ENCODE assay signal across 17 cellular contexts in genomic region chr15:88586401-88587162, GRCh38. TPM values are rescaled to one million over a fixed set of nuclear protein-coding genes. Genes with fewer than 3 reads are reported as not detected.
DNase-seq lines count a peak whose midpoint lies in the region; ATAC-seq, FAIRE-seq and TF ChIP-seq lines count a peak whose summit lies in the region.
"Had no signal": no experiment of that assay in that cellular context is flagged by ENCODE, and none has a peak within 500 bp of the region (broad histone marks: within the 10 kb centered on the region; RNA-seq: fewer than 3 reads in every experiment).

No MANE protein-coding gene starts in this region.

- POLR2A ChIA-PET in A549 (lab: Yijun Ruan, JAX), result no interaction called here

- no peak for TF ChIP-seq POLR2A in A549 (IDR thresholded peaks at IDR 0.05; ENCODE audit: low read length)

- no peak for TF ChIP-seq EP300 in A549 (IDR thresholded peaks at IDR 0.05)

- H3K27ac ChIP-seq in A549 (no peak overlapping the region), foreskin keratinocyte (no peak overlapping the region), colonic mucosa (no peak overlapping the region)
- H3K27ac ChIP-seq: VCaP had no signal

- DNase-seq in A549 (ENCODE audit: low read depth in 1 of 2, low spot score in 1 of 2) (no peak), HTR-8/SVneo (ENCODE audit: insufficient read length, low spot score) (peak; percentile 28), foreskin keratinocyte (peak; percentile 59 to 87), NOMO-1 treated with DMSO at 0.1 percent for 48 hours (lab: John Stamatoyannopoulos, UW; ENCODE audit: unreplicated experiment) (no peak), colonic mucosa (no peak), D721Med (ENCODE audit: insufficient read length, low spot score) (no peak)
- DNase-seq: activated CD8-positive, alpha-beta T cell treated with anti-CD3 and anti-CD28 coated beads, Interleukin-2, amount 10 ng/mL, durations not matched to agents 7 days and 5 days; activated naive CD8-positive, alpha-beta T cell treated with anti-CD3 and anti-CD28 coated beads, Interleukin-2, amount 10 ng/mL, durations not matched to agents 7 days and 5 days; CD8-positive, alpha-beta T cell; natural killer cell; NCI-H1694; NCI-H524 treated with DMSO at 0.1 percent for 48 hours; stimulated activated naive CD4-positive, alpha-beta T cell treated with Interleukin-2 at 50 U/mL for 16 hours had no signal

- H3K4me3 ChIP-seq in A549 (no peak overlapping the region), colonic mucosa (no peak overlapping the region)

- H3K9ac ChIP-seq in colonic mucosa (ENCODE audit: low read depth in 2 of 2, low read length in 2 of 2), result no peak overlapping the region

- no peak for TF ChIP-seq RAD21 in A549 (conservative IDR thresholded peaks at IDR 0.05 in 1 of 2, IDR thresholded peaks at IDR 0.05 in 1 of 2)

- 9% methylated on average over 4 of the region's 4 CpGs for WGBS in A549 (ENCODE audit: missing lambda C conversion rate)

- H3K27me3 ChIP-seq in foreskin keratinocyte (no peaks in the 10 kb centered on the region), colonic mucosa (no peaks in the 10 kb centered on the region)

- CTCF ChIA-PET in A549 (lab: Yijun Ruan, JAX), result interaction anchor here (1.2 kb wide), 1 partner anchor 22 kb away, joined by 4 read pairs; no protein-coding TSS in a partner anchor

- H3K36me3 ChIP-seq in colonic mucosa, result no peaks in the 10 kb centered on the region

- intact Hi-C loops in colonic mucosa (cut with DNase I), result no loop called here

- no peak overlapping the region for H3K4me2 ChIP-seq in A549

- FAIRE-seq in A549 (lab: Jason Lieb, UNC) (no peak), HTR-8/SVneo (lab: Jason Lieb, UNC) (no peak), D721Med (lab: Jason Lieb, UNC) (no peak)
- FAIRE-seq: H1 had no signal

- peak; percentile 53 to 62 for ATAC-seq in A549
- ATAC-seq in SK-N-SH treated with all-trans-retinoic acid at 6 μM for 48 hours, result no peak; the same call in 2 of the 3 replicates
- peak; percentile 98 for ATAC-seq in foreskin keratinocyte
- ATAC-seq in HG03280 (IDR thresholded peaks at IDR 0.05; ENCODE audit: unreplicated experiment), result no peak
- ATAC-seq: activated CD8-positive, alpha-beta T cell treated with anti-CD3 and anti-CD28 coated beads, Interleukin-2, amount 10 ng/mL, durations not matched to agents 7 days and 5 days; CD8-positive, alpha-beta T cell; natural killer cell had no signal

- peaks cover 7% of the 10 kb centered on the region; the same call in 1 of the 3 replicates for H3K9me3 ChIP-seq in A549
- no peaks in the 10 kb centered on the region for H3K9me3 ChIP-seq in colonic mucosa

- TF ChIP-seq CTCF in A549 (IDR thresholded peaks at IDR 0.05) (no peak), foreskin keratinocyte (conservative IDR thresholded peaks at IDR 0.05) (no peak), colonic mucosa (IDR thresholded peaks at IDR 0.05) (no peak), D721Med (IDR thresholded peaks at IDR 0.05; ENCODE audit: insufficient read depth, missing control alignments) (no peak)

- H3K4me1 ChIP-seq in A549 (no peaks in the 10 kb centered on the region), foreskin keratinocyte (peaks cover 5% of the 10 kb centered on the region), colonic mucosa (no peaks in the 10 kb centered on the region)

TF ChIP-seq in A549, 52 proteins besides CTCF, POLR2A, EP300 and RAD21:
- TF ChIP-seq NR3C1 (IDR thresholded peaks at IDR 0.05) (no peak), BCL3 (IDR thresholded peaks at IDR 0.05) (no peak), JUNB (IDR thresholded peaks at IDR 0.05) (no peak), BHLHE40 (IDR thresholded peaks at IDR 0.05; ENCODE audit: low read depth, low read length) (no peak)
TF ChIP-seq in A549: peak in this region for 0.

TF ChIP-seq in SK-N-SH treated with all-trans-retinoic acid at 6 μM for 48 hours, 23 proteins besides CTCF, POLR2A, EP300 and RAD21:
- TF ChIP-seq TSHZ2 (CRISPR knock-in tag; IDR thresholded peaks at IDR 0.05) (0 out of 2 replicates have a peak, but pooled peaks have one; percentile 31), ZFP3 (CRISPR knock-in tag; IDR thresholded peaks at IDR 0.05) (peak; percentile 57; the same call in 1 of the 2 replicates), ISL1 (CRISPR knock-in tag; IDR thresholded peaks at IDR 0.05) (peak; percentile 89), CREB5 (CRISPR knock-in tag; IDR thresholded peaks at IDR 0.05; ENCODE audit: low read depth) (no peak)

RNA-seq across cellular contexts. Expression of gene AEN, which starts 34.6 kb away (rescaled TPM):
- polyA plus RNA-seq in A549 (2011; rRNA removed) (74.9 and 81.7 TPM in 2 replicates), A549 (2017; fragmentation: RNase III; extraction: RNeasy Plus Mini Kit Qiagen cat#74134 plus additional on column Dnase treatment) (57.2 to 65.5 TPM (median 62.9 TPM) in 3 replicates), foreskin keratinocyte (25.8 and 26.6 TPM in 2 replicates)
- polyA plus RNA-seq in A549 (2012; cell fraction: cytosol; rRNA removed), result 53.3 and 68.6 TPM in 2 replicates
- polyA plus RNA-seq in A549 (2012; cell fraction: nucleus; rRNA removed), result 128 and 155 TPM in 2 replicates
- 129 and 164 TPM in 2 replicates for polyA minus RNA-seq in A549 (2011; rRNA and poly(A)+ RNA removed)
- total RNA-seq in foreskin keratinocyte (47.6 and 50.0 TPM in 2 replicates), colonic mucosa (10 to 100 TPM; 13.8 to 23.8 TPM)

RNA-seq across cellular contexts. Expression of gene DET1, which starts 40.1 kb away (rescaled TPM):
- polyA plus RNA-seq in A549 (2011; rRNA removed) (12.4 and 15.6 TPM in 2 replicates), A549 (2017; fragmentation: RNase III; extraction: RNeasy Plus Mini Kit Qiagen cat#74134 plus additional on column Dnase treatment) (3.9 to 5.2 TPM (median 4.9 TPM) in 3 replicates), foreskin keratinocyte (1.1 and 1.3 TPM in 2 replicates)
- 3.5 and 6.2 TPM in 2 replicates for polyA plus RNA-seq in A549 (2012; cell fraction: cytosol; rRNA removed)
- polyA plus RNA-seq in A549 (2012; cell fraction: nucleus; rRNA removed), result 4.4 and 7.3 TPM in 2 replicates
- polyA minus RNA-seq in A549 (2011; rRNA and poly(A)+ RNA removed), result 22.2 and 22.7 TPM in 2 replicates
- total RNA-seq in foreskin keratinocyte (1.5 and 1.6 TPM in 2 replicates), colonic mucosa (1 to 10 TPM; 4.6 to 4.9 TPM)

RNA-seq across cellular contexts. Expression of gene ISG20, which starts 52.2 kb away (rescaled TPM):
- polyA plus RNA-seq in A549 (2011; rRNA removed) (47.4 and 65.8 TPM in 2 replicates), A549 (2017; fragmentation: RNase III; extraction: RNeasy Plus Mini Kit Qiagen cat#74134 plus additional on column Dnase treatment) (6.1 to 10.5 TPM (median 7.2 TPM) in 3 replicates), foreskin keratinocyte (14.6 and 24.8 TPM in 2 replicates)
- 29.1 and 29.9 TPM in 2 replicates for polyA plus RNA-seq in A549 (2012; cell fraction: cytosol; rRNA removed)
- 19.6 and 26.9 TPM in 2 replicates for polyA plus RNA-seq in A549 (2012; cell fraction: nucleus; rRNA removed)
- polyA minus RNA-seq in A549 (2011; rRNA and poly(A)+ RNA removed), result 17.5 and 24.0 TPM in 2 replicates
- total RNA-seq in foreskin keratinocyte (8.3 and 15.2 TPM in 2 replicates), colonic mucosa (10 to 100 TPM; 43.5 to 60.5 TPM)

Comparison
In these comparisons a context has a peak if more than half of its experiments do, and no peak if none do; other contexts are left out.
1. ATAC-seq: peak in A549 (2 of 2) and foreskin keratinocyte (single experiment); none in SK-N-SH treated with all-trans-retinoic acid at 6 μM for 48 hours (single experiment) and HG03280 (single experiment).
2. DNase-seq: peak in HTR-8/SVneo (single experiment) and foreskin keratinocyte (2 of 2); none in A549 (0 of 2), NOMO-1 treated with DMSO at 0.1 percent for 48 hours (single experiment), colonic mucosa (single experiment) and D721Med (single experiment).